ENCODE assay signal across 8 cellular contexts in the genomic region with DNA sequence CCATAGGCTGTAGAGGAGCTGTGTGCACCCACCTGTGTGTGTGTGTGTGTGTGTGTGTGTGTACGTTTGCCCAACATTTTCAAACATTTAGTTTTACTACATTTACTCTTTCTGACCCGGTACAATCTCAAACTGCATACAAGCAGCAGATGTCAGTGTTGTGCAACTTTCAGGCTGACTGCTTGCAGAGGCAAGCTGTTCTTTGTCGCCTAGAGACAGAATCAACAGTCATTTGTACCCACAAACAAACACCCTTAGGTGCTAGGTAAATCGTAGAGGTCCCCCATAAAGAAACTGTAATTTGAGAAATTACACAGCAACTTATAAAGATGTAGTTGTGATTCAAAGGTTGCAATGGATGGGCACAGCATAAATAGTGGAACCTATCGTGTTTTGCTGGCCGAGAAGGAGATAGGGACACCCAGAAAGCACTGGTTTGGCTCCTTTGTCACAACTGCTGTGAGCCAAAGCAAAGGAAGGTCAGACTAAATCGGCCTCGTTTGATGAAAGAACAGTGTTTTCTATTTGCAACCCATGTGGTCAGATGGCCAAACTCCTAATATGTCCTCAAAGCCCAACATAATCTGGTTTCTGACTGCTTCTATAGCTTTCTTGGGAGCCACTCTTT.
DNase-seq lines count a peak whose midpoint lies in the region; ATAC-seq and TF ChIP-seq lines count a peak whose summit lies in the region.

No MANE protein-coding gene starts in this region.

- no peaks in the 10 kb centered on the region for H3K27me3 ChIP-seq in neural cell (ENCODE audit: insufficient read depth, low read depth, low read length)

- no peak overlapping the region for H3K4me2 ChIP-seq in neural cell (ENCODE audit: low read length)

- H3K4me3 ChIP-seq in neural cell (ENCODE audit: low read length), result no peak overlapping the region

- H4K20me1 ChIP-seq in neural cell (ENCODE audit: insufficient read depth), result no peaks in the 10 kb centered on the region

- H2AFZ ChIP-seq in neural cell (ENCODE audit: low read depth, low read length), result no peak overlapping the region

- no peaks in the 10 kb centered on the region for H3K36me3 ChIP-seq in neural cell (ENCODE audit: insufficient read depth, low read length)

- peak; percentile 98 for TF ChIP-seq RAD21 in neural cell (conservative IDR thresholded peaks at IDR 0.05)

- ATAC-seq in GM18502 (IDR thresholded peaks at IDR 0.05; ENCODE audit: poor library complexity, unreplicated experiment), result no peak

- peak overlapping the region; percentile 14 for H3K9ac ChIP-seq in neural cell (ENCODE audit: low read length)

- TF ChIP-seq CTCF in GM12872 (IDR thresholded peaks at IDR 0.05; ENCODE audit: insufficient read depth, low read depth, low read length), result 0 out of 3 replicates have a peak, but pooled peaks have one; percentile 14
- TF ChIP-seq CTCF in neural cell (IDR thresholded peaks at IDR 0.05; ENCODE audit: poor library complexity, severe bottlenecking), result peak; percentile 96

- no peaks in the 10 kb centered on the region for H3F3A ChIP-seq in neural cell (ENCODE audit: insufficient read depth, low read length, poor library complexity, severe bottlenecking)

- peak; percentile 76 for TF ChIP-seq EP300 in neural cell (conservative IDR thresholded peaks at IDR 0.05; ENCODE audit: poor library complexity, severe bottlenecking)

- H3K27ac ChIP-seq in neural cell (ENCODE audit: low read length), result peak overlapping the region; percentile 40

- no peaks in the 10 kb centered on the region for H3K79me2 ChIP-seq in neural cell (replicated peaks; ENCODE audit: insufficient read depth, low read length)

- DNase-seq in NCI-H2227 (lab: John Stamatoyannopoulos, UW; ENCODE audit: unreplicated experiment) (peak; percentile 59), ecto neural progenitor cell (ENCODE audit: low spot score) (peak; percentile 50), SW 1271 (lab: John Stamatoyannopoulos, UW) (no peak)
- DNase-seq in activated CD8-positive, alpha-beta memory T cell treated with anti-CD3 and anti-CD28 coated beads for 24 hours, result no peak
- DNase-seq in activated CD4-positive, alpha-beta T cell treated with anti-CD3 and anti-CD28 coated beads, Interleukin-2, amount 50 U/mL, for 1 hour, result no peak

- H3K9me3 ChIP-seq in neural cell (ENCODE audit: low read length), result no peaks in the 10 kb centered on the region

- no peaks in the 10 kb centered on the region for H3K9me2 ChIP-seq in neural cell (ENCODE audit: insufficient read depth, low read length)

TF ChIP-seq in neural cell, 6 proteins besides CTCF, POLR2A, EP300 and RAD21:
- peak; percentile 24 for TF ChIP-seq MXI1 (conservative IDR thresholded peaks at IDR 0.05; ENCODE audit: poor library complexity, severe bottlenecking)
- no peak for TF ChIP-seq EZH2 (IDR thresholded peaks at IDR 0.05; ENCODE audit: borderline replicate concordance, insufficient read depth, low read length, poor library complexity, severe bottlenecking)
- peak; percentile 99 for TF ChIP-seq SMC3 (conservative IDR thresholded peaks at IDR 0.05; ENCODE audit: poor library complexity)
- TF ChIP-seq TAF1 (IDR thresholded peaks at IDR 0.05; ENCODE audit: low read depth), result no peak

Comparison
In these comparisons a context has a peak if more than half of its experiments do, and no peak if none do; other contexts are left out.
1. DNase-seq: peak in NCI-H2227 (single experiment) and ecto neural progenitor cell (single experiment); none in SW 1271 (0 of 2), activated CD8-positive, alpha-beta memory T cell treated with anti-CD3 and anti-CD28 coated beads for 24 hours (single experiment) and activated CD4-positive, alpha-beta T cell treated with anti-CD3 and anti-CD28 coated beads, Interleukin-2, amount 50 U/mL, for 1 hour (single experiment).